27 cellular contexts compared by ENCODE assay signal in genomic region chr22:30336752-30337460, GRCh38. TPM values are rescaled to one million over a fixed set of nuclear protein-coding genes. Genes with fewer than 3 reads are reported as not detected.
DNase-seq lines count a peak whose midpoint lies in the region; ATAC-seq lines count a peak whose summit lies in the region.
"Had no signal": no experiment of that assay in that cellular context is flagged by ENCODE, and none has a peak within 500 bp of the region (broad histone marks: within the 10 kb centered on the region; RNA-seq: fewer than 3 reads in every experiment).

No MANE protein-coding gene starts in this region.

- H3K27me3 Mint-ChIP-seq in activated naive CD4-positive, alpha-beta T cell treated with anti-CD3 and anti-CD28 coated beads, Interleukin-2, amount 10 ng/mL, durations not matched to agents 7 days and 5 days, result no peaks in the 10 kb centered on the region
- H3K27me3 Mint-ChIP-seq: memory B cell had no signal

- CTCF ChIA-PET in activated naive CD4-positive, alpha-beta T cell treated with anti-CD3 and anti-CD28 coated beads, Interleukin-2, amount 10 ng/mL, durations not matched to agents 7 days and 5 days (lab: Charles Lee), result interaction anchor here (0.6 to 0.9 kb wide), 2 partner anchors 10 to 36 kb away, joined by 3 read pairs; no protein-coding TSS in a partner anchor

- no peak overlapping the region for H3K4me3 Mint-ChIP-seq in activated naive CD4-positive, alpha-beta T cell treated with anti-CD3 and anti-CD28 coated beads, Interleukin-2, amount 10 ng/mL, durations not matched to agents 7 days and 5 days
- H3K4me3 Mint-ChIP-seq: memory B cell; T-helper 2 cell treated with Interferon-gamma antibody and Interleukin-4, amounts not matched to agents 5 μg/mL and 100 μg/mL, for 36 hours had no signal

- H3K27ac ChIP-seq in right cardiac atrium (ENCODE audit: low read length) (peak overlapping the region; percentile 32), substantia nigra (ENCODE audit: low read depth, low read length, poor library complexity, severe bottlenecking) (no peak overlapping the region)
- H3K27ac ChIP-seq: BLaER1, cardiac muscle cell, neutrophil, VCaP had no signal

- no peaks in the 10 kb centered on the region for H3K27me3 ChIP-seq in right cardiac atrium (ENCODE audit: control insufficient read depth, insufficient read depth)
- H3K27me3 ChIP-seq: BLaER1, cardiac muscle cell, neutrophil had no signal

- peaks cover 86% of the 10 kb centered on the region for H3K36me3 Mint-ChIP-seq in activated naive CD4-positive, alpha-beta T cell treated with anti-CD3 and anti-CD28 coated beads, Interleukin-2, amount 10 ng/mL, durations not matched to agents 7 days and 5 days

- peak; percentile 66 to 81 for ATAC-seq in right cardiac atrium
- no peak for ATAC-seq in GM18909 (IDR thresholded peaks at IDR 0.05; ENCODE audit: poor library complexity, unreplicated experiment)
- ATAC-seq: HCT116 had no signal

- no peaks in the 10 kb centered on the region for H3K9me3 Mint-ChIP-seq in activated naive CD4-positive, alpha-beta T cell treated with anti-CD3 and anti-CD28 coated beads, Interleukin-2, amount 10 ng/mL, durations not matched to agents 7 days and 5 days
- H3K9me3 Mint-ChIP-seq: memory B cell; T-helper 2 cell treated with Interferon-gamma antibody and Interleukin-4, amounts not matched to agents 5 μg/mL and 100 μg/mL, for 36 hours had no signal

- no peak for DNase-seq in activated naive CD4-positive, alpha-beta T cell treated with anti-CD3 and anti-CD28 coated beads, Interleukin-2, amount 10 ng/mL, durations not matched to agents 7 days and 5 days
- DNase-seq in activated naive CD4-positive, alpha-beta T cell (lab: John Stamatoyannopoulos, UW), result no peak
- DNase-seq in cerebellar nuclear complex (lab: John Stamatoyannopoulos, UW) (peak; percentile 57 to 82), right cardiac atrium (peak; percentile 58 to 86 (median 85)), substantia nigra (lab: John Stamatoyannopoulos, UW) (peak in 32 of 49 donors; percentile 2 to 76 (median 39)), middle frontal gyrus (ENCODE audit: extremely low spot score, low spot score) (no peak)
- no peak for DNase-seq in stimulated activated CD4-positive, alpha-beta T cell treated with anti-CD3 and anti-CD28 coated beads, Interleukin-12 subunit alpha, Interleukin-12 subunit beta, amount 100 ng/mL, for 4 hours
- DNase-seq: activated CD4-positive, alpha-beta T cell treated with anti-CD3 and anti-CD28 coated beads, Interleukin-2, amount 50 U/mL, for 1 hour; activated effector memory CD4-positive, alpha-beta T cell treated with anti-CD3 and anti-CD28 coated beads, Interleukin-2, amount 50 U/mL, for 16 hours; Caco-2; DND-41; NCI-H1092; NCI-H187 treated with DMSO at 0.1 percent for 48 hours; NCI-H226; NCI-H748 treated with DMSO at 0.1 percent for 48 hours; RPMI8226; SK-N-SH; small intestine; stimulated activated CD4-positive, alpha-beta T cell treated with anti-CD3 and anti-CD28 coated beads, Interleukin-2, amount 100 ng/mL, for 24 hours had no signal

- intact Hi-C loops in right cardiac atrium (cut with DNase I), result no loop called here

- H3K9me3 ChIP-seq in right cardiac atrium (ENCODE audit: control insufficient read depth, low read length), result no peaks in the 10 kb centered on the region
- H3K9me3 ChIP-seq: BLaER1, Caco-2, neutrophil, SK-N-SH had no signal

- H3K4me3 ChIP-seq in right cardiac atrium (ENCODE audit: low read length), result no peak overlapping the region
- H3K4me3 ChIP-seq: BLaER1, cardiac muscle cell had no signal

- peaks cover 4% of the 10 kb centered on the region for H3K4me1 ChIP-seq in right cardiac atrium (ENCODE audit: control insufficient read depth, insufficient read depth, low read length)
- H3K4me1 ChIP-seq: BLaER1, Caco-2 had no signal

- peak overlapping the region; percentile 72 for H3K27ac Mint-ChIP-seq in activated naive CD4-positive, alpha-beta T cell treated with anti-CD3 and anti-CD28 coated beads, Interleukin-2, amount 10 ng/mL, durations not matched to agents 7 days and 5 days
- H3K27ac Mint-ChIP-seq: memory B cell; T-helper 2 cell treated with Interferon-gamma antibody and Interleukin-4, amounts not matched to agents 5 μg/mL and 100 μg/mL, for 36 hours had no signal

- 91% methylated on average over 4 of the region's 4 CpGs for WGBS in right cardiac atrium

- H3K4me1 Mint-ChIP-seq in activated naive CD4-positive, alpha-beta T cell treated with anti-CD3 and anti-CD28 coated beads, Interleukin-2, amount 10 ng/mL, durations not matched to agents 7 days and 5 days, result peaks cover 27% of the 10 kb centered on the region
- H3K4me1 Mint-ChIP-seq: memory B cell had no signal

RNA-seq across cellular contexts. Expression of gene TBC1D10A, which starts 10.2 kb away (rescaled TPM):
- total RNA-seq in right cardiac atrium, result 1 to 10 TPM; 5.6 to 9.1 (median 8.5) TPM
- polyA plus RNA-seq in right cardiac atrium, result 5.4 TPM

RNA-seq across cellular contexts. Expression of gene SF3A1, which starts 19.8 kb away (rescaled TPM):
- total RNA-seq in right cardiac atrium, result 100 to 1,000 TPM; 105 to 110 (median 108) TPM
- polyA plus RNA-seq in right cardiac atrium, result 16.2 TPM

RNA-seq across cellular contexts. Expression of gene CCDC157, which starts 19.9 kb away (rescaled TPM):
- total RNA-seq in right cardiac atrium, result 1 to 10 TPM in 3 of 4 donors, under 1 TPM in 1; 0.47 to 2.1 (median 1.4) TPM
- 0.66 TPM for polyA plus RNA-seq in right cardiac atrium

RNA-seq across cellular contexts. Expression of gene CASTOR1, which starts 47.6 kb away (rescaled TPM):
- 1 to 10 TPM; 7.0 to 9.0 (median 7.4) TPM for total RNA-seq in right cardiac atrium
- polyA plus RNA-seq in right cardiac atrium, result 6.4 TPM

RNA-seq across cellular contexts. Expression of gene RNF215, which starts 50.3 kb away (rescaled TPM):
- total RNA-seq in right cardiac atrium, result 10 to 100 TPM in 3 of 4 donors, 1 to 10 TPM in 1; 8.7 to 17.0 (median 12.7) TPM
- 5.7 TPM for polyA plus RNA-seq in right cardiac atrium

Comparison
In these comparisons a context has a peak if more than half of its experiments do, and no peak if none do; other contexts are left out.
1. DNase-seq: peak in cerebellar nuclear complex (2 of 2), right cardiac atrium (3 of 3) and substantia nigra (32 of 49); none in activated naive CD4-positive, alpha-beta T cell treated with anti-CD3 and anti-CD28 coated beads, Interleukin-2, amount 10 ng/mL, durations not matched to agents 7 days and 5 days (single experiment), activated naive CD4-positive, alpha-beta T cell (0 of 4), middle frontal gyrus (single experiment) and stimulated activated CD4-positive, alpha-beta T cell treated with anti-CD3 and anti-CD28 coated beads, Interleukin-12 subunit alpha, Interleukin-12 subunit beta, amount 100 ng/mL, for 4 hours (single experiment).